In genomic region chr15:64681424-64682024, GRCh38 we compare ENCODE assay signal across 8 cellular contexts.
DNase-seq lines count a peak whose midpoint lies in the region; ATAC-seq and TF ChIP-seq lines count a peak whose summit lies in the region.

No MANE protein-coding gene starts in this region.

- H3K56ac ChIP-seq in mesendoderm (ENCODE audit: low read length): no peak overlapping the region

- peaks cover 34% of the 10 kb centered on the region for H3K4me1 Mint-ChIP-seq in endothelial cell (ENCODE audit: unreplicated experiment)

- H3K27ac Mint-ChIP-seq in endothelial cell (ENCODE audit: unreplicated experiment): peak overlapping the region; percentile 48

- H3K23ac ChIP-seq in mesendoderm (ENCODE audit: low read length): no peak overlapping the region

- H4K5ac ChIP-seq in mesendoderm (ENCODE audit: low read length): no peak overlapping the region

- H3K79me1 ChIP-seq in mesendoderm (ENCODE audit: low read length): no peaks in the 10 kb centered on the region

- no peak overlapping the region for H2BK15ac ChIP-seq in mesendoderm (replicated peaks; ENCODE audit: low read depth)

- H3K4me3 ChIP-seq in mesendoderm (ENCODE audit: low read length): no peak overlapping the region

- WGBS in mesendoderm (ENCODE audit: extremely low coverage, insufficient coverage, low lambda C conversion rate): no CpG with 5 or more reads among the region's 9 CpGs

- no peak overlapping the region for H3K4me2 ChIP-seq in mesendoderm (ENCODE audit: low read length)

- H3K4ac ChIP-seq in mesendoderm (ENCODE audit: low read depth, low read length): no peak overlapping the region

- H3K9ac ChIP-seq in mesendoderm (ENCODE audit: low read length): no peak overlapping the region

- in situ Hi-C loops in KBM-7 (cut with MboI; ENCODE audit: low pct_unique_long_range_greater_than_20kb, low sequenced_read_pairs): no loop called here

- H3K4me3 Mint-ChIP-seq in endothelial cell (ENCODE audit: unreplicated experiment): no peak overlapping the region

- no peak overlapping the region for H3K27ac ChIP-seq in mesendoderm (ENCODE audit: low read depth, low read length)

- H3K36me3 Mint-ChIP-seq in endothelial cell (ENCODE audit: low read depth, unreplicated experiment): peaks cover 64% of the 10 kb centered on the region

- peaks cover 10% of the 10 kb centered on the region for H3K27me3 Mint-ChIP-seq in endothelial cell (ENCODE audit: unreplicated experiment)

- H4K8ac ChIP-seq in mesendoderm (ENCODE audit: low read depth, low read length): no peak overlapping the region

- no peaks in the 10 kb centered on the region for H3K27me3 ChIP-seq in mesendoderm (ENCODE audit: insufficient read depth, low read length, poor library complexity)

- H3K18ac ChIP-seq in mesendoderm (ENCODE audit: low read length): no peak overlapping the region

- peaks cover 3% of the 10 kb centered on the region for H3K36me3 ChIP-seq in mesendoderm (ENCODE audit: control insufficient read depth, insufficient read depth, low read length)

- no peak overlapping the region for H2BK5ac ChIP-seq in mesendoderm (ENCODE audit: low read length)

- no peak overlapping the region for H2BK120ac ChIP-seq in mesendoderm (ENCODE audit: low read depth, low read length)

- H3K9me3 Mint-ChIP-seq in endothelial cell (ENCODE audit: unreplicated experiment): no peaks in the 10 kb centered on the region

- H3K79me2 ChIP-seq in mesendoderm (ENCODE audit: control insufficient read depth, insufficient read depth, low read length): no peaks in the 10 kb centered on the region

- peak; percentile 65 for TF ChIP-seq CTCF in endothelial cell (IDR thresholded peaks at IDR 0.05; ENCODE audit: unreplicated experiment)

- H2AK5ac ChIP-seq in mesendoderm (ENCODE audit: low read length): no peak overlapping the region

- no peak for ATAC-seq in HG02763 (IDR thresholded peaks at IDR 0.05; ENCODE audit: unreplicated experiment)

- no peaks in the 10 kb centered on the region for H3K4me1 ChIP-seq in mesendoderm (ENCODE audit: control insufficient read depth, low read depth, low read length)

- DNase-seq in ELF-1 (ENCODE audit: low read depth, low spot score) (peak; percentile 79), KBM-7 (peak; percentile 78), RPMI8226 (peak; percentile 63), endothelial cell (ENCODE audit: low spot score) (peak; percentile 61), mesendoderm (peak; percentile 92), NCI-H187 treated with DMSO at 0.1 percent for 48 hours (lab: John Stamatoyannopoulos, UW) (no peak)
- DNase-seq in activated effector memory CD4-positive, alpha-beta T cell treated with anti-CD3 and anti-CD28 coated beads, Interleukin-2, amount 50 U/mL, for 16 hours: no peak

Comparison
In these comparisons a context has a peak if more than half of its experiments do, and no peak if none do; other contexts are left out.
1. DNase-seq: peak in ELF-1 (single experiment), KBM-7 (single experiment), RPMI8226 (single experiment), endothelial cell (single experiment) and mesendoderm (single experiment); none in activated effector memory CD4-positive, alpha-beta T cell treated with anti-CD3 and anti-CD28 coated beads, Interleukin-2, amount 50 U/mL, for 16 hours (single experiment) and NCI-H187 treated with DMSO at 0.1 percent for 48 hours (single experiment).